ENCODE assay signal across 1 cellular context in the genomic region with DNA sequence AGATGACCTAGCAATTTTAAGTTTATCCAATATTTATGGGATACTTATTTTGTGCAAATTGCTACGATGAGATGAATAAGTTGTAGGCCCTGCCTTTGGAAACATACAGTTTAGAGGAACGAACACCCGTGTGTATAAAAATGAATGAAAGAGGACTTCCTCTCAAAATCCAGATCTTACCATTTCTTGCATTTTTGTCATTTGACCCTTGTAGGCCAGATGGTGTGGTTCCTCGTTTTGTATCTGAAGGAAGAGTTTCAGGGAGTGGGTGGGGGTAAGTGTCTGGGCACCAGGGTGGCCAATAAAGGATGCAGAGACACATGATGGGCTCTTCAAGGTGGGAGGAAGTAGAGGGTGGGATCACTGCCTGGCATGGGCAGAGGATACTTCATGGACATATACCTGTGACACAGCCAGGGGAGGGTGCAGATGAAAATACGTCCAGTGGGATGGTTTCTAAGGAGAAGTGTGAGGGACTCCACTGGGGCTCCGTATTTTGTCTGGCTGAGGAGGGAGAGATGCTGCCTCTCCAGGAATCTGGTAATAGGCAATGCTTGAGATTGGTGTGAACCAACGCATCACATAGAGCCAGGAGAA.
TF ChIP-seq lines count a peak whose summit lies in the region.

No MANE protein-coding gene starts in this region.

TF ChIP-seq in liver, 16 proteins besides CTCF, POLR2A, EP300 and RAD21 (continued from another document):
- TF ChIP-seq, protein P1, sequence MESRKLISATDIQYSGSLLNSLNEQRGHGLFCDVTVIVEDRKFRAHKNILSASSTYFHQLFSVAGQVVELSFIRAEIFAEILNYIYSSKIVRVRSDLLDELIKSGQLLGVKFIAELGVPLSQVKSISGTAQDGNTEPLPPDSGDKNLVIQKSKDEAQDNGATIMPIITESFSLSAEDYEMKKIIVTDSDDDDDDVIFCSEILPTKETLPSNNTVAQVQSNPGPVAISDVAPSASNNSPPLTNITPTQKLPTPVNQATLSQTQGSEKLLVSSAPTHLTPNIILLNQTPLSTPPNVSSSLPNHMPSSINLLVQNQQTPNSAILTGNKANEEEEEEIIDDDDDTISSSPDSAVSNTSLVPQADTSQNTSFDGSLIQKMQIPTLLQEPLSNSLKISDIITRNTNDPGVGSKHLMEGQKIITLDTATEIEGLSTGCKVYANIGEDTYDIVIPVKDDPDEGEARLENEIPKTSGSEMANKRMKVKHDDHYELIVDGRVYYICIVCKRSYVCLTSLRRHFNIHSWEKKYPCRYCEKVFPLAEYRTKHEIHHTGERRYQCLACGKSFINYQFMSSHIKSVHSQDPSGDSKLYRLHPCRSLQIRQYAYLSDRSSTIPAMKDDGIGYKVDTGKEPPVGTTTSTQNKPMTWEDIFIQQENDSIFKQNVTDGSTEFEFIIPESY (IDR thresholded peaks at IDR 0.05): no peak
- no peak for TF ChIP-seq EGR1 (IDR thresholded peaks at IDR 0.05; ENCODE audit: low read depth in 2 of 2)
- TF ChIP-seq, protein P2, sequence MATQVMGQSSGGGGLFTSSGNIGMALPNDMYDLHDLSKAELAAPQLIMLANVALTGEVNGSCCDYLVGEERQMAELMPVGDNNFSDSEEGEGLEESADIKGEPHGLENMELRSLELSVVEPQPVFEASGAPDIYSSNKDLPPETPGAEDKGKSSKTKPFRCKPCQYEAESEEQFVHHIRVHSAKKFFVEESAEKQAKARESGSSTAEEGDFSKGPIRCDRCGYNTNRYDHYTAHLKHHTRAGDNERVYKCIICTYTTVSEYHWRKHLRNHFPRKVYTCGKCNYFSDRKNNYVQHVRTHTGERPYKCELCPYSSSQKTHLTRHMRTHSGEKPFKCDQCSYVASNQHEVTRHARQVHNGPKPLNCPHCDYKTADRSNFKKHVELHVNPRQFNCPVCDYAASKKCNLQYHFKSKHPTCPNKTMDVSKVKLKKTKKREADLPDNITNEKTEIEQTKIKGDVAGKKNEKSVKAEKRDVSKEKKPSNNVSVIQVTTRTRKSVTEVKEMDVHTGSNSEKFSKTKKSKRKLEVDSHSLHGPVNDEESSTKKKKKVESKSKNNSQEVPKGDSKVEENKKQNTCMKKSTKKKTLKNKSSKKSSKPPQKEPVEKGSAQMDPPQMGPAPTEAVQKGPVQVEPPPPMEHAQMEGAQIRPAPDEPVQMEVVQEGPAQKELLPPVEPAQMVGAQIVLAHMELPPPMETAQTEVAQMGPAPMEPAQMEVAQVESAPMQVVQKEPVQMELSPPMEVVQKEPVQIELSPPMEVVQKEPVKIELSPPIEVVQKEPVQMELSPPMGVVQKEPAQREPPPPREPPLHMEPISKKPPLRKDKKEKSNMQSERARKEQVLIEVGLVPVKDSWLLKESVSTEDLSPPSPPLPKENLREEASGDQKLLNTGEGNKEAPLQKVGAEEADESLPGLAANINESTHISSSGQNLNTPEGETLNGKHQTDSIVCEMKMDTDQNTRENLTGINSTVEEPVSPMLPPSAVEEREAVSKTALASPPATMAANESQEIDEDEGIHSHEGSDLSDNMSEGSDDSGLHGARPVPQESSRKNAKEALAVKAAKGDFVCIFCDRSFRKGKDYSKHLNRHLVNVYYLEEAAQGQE (IDR thresholded peaks at IDR 0.05): no peak
- TF ChIP-seq HNF4A (conservative IDR thresholded peaks at IDR 0.05): no peak
- TF ChIP-seq SP1 (IDR thresholded peaks at IDR 0.05): no peak
- no peak for TF ChIP-seq HNF4G (IDR thresholded peaks at IDR 0.05)
- no peak for TF ChIP-seq FOXA1 (IDR thresholded peaks at IDR 0.05)
- TF ChIP-seq YY1 (IDR thresholded peaks at IDR 0.05): no peak
- TF ChIP-seq JUND (IDR thresholded peaks at IDR 0.05): no peak
- no peak for TF ChIP-seq FOXA2 (IDR thresholded peaks at IDR 0.05)
- no peak for TF ChIP-seq RXRA (IDR thresholded peaks at IDR 0.05)
